ENCODE assay signal across 1 cellular context in the genomic region with DNA sequence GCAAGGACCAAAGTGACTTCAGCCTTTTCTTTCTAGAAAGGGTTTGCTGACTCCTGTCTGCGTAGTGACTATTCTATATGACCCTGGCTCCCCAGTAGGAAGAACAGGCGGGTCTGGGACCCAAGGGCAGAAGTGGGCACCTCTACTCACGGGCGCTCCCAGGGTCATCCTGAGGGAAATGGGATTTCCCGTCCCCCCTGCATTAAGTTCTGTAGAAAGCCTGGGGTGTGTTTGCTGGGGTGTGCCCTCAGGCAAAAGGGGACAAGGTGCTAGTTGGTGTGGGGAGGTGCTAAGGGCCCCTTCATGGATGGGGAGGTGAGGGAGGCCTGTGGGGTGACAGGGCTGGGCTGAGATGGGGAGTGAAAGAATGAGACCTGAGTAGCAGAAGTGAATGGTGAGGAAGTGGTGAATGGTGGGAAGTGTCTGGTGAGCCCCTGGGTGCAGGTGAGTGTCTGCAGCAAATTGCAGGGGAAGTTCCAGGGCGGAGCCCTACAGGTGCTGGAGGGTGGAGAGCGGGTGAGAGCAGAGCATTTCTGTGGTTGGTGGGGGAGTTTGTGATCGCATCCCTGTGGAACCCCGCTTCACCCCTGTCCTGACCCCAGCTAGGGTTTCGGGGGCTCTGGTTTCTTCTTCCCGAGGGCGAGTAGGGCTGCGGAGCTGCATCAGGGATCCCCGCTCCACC.
TF ChIP-seq lines count a peak whose summit lies in the region.

No MANE protein-coding gene starts in this region.

TF ChIP-seq in liver, 16 proteins besides CTCF, POLR2A, EP300 and RAD21 (continued from another document):
- TF ChIP-seq, protein P1, sequence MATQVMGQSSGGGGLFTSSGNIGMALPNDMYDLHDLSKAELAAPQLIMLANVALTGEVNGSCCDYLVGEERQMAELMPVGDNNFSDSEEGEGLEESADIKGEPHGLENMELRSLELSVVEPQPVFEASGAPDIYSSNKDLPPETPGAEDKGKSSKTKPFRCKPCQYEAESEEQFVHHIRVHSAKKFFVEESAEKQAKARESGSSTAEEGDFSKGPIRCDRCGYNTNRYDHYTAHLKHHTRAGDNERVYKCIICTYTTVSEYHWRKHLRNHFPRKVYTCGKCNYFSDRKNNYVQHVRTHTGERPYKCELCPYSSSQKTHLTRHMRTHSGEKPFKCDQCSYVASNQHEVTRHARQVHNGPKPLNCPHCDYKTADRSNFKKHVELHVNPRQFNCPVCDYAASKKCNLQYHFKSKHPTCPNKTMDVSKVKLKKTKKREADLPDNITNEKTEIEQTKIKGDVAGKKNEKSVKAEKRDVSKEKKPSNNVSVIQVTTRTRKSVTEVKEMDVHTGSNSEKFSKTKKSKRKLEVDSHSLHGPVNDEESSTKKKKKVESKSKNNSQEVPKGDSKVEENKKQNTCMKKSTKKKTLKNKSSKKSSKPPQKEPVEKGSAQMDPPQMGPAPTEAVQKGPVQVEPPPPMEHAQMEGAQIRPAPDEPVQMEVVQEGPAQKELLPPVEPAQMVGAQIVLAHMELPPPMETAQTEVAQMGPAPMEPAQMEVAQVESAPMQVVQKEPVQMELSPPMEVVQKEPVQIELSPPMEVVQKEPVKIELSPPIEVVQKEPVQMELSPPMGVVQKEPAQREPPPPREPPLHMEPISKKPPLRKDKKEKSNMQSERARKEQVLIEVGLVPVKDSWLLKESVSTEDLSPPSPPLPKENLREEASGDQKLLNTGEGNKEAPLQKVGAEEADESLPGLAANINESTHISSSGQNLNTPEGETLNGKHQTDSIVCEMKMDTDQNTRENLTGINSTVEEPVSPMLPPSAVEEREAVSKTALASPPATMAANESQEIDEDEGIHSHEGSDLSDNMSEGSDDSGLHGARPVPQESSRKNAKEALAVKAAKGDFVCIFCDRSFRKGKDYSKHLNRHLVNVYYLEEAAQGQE (IDR thresholded peaks at IDR 0.05) = no peak
- TF ChIP-seq YY1 (IDR thresholded peaks at IDR 0.05) = no peak
